Comparison of ENCODE assay signal across 8 cellular contexts in genomic region chr3:47522082-47522987, GRCh38. TPM values are rescaled to one million over a fixed set of nuclear protein-coding genes. Genes with fewer than 3 reads are reported as not detected.
A peak's percentile ranks its signal among the peaks of the same experiment; 100 is the strongest.
DNase-seq lines count a peak whose midpoint lies in the region; ATAC-seq, FAIRE-seq and TF ChIP-seq lines count a peak whose summit lies in the region.

No MANE protein-coding gene starts in this region.

- H3K36me3 Mint-ChIP-seq in activated T-cell treated with anti-CD3 and anti-CD28 coated beads, Interleukin-2, amount 50 U/mL, for 4 hours (ENCODE audit: insufficient read depth): no peaks in the 10 kb centered on the region

- DNase-seq in AG04449 (ENCODE audit: low read depth, low spot score) (peak; percentile 47), LHCN-M2 (ENCODE audit: low read depth) (peak; percentile 90), RCC 7860 (ENCODE audit: low spot score) (peak; percentile 74), fibroblast of mammary gland (ENCODE audit: low read depth) (peak; percentile 91)
- peak; percentile 64 for DNase-seq in activated T-cell treated with anti-CD3 and anti-CD28 coated beads, Interleukin-2, amount 50 U/mL, for 4 hours
- peak in 5 of 6 experiments; percentile 40 to 71 (median 56) for DNase-seq in stimulated activated naive CD4-positive, alpha-beta T cell (lab: John Stamatoyannopoulos, UW)

- no peaks in the 10 kb centered on the region for H3K79me2 ChIP-seq in neural cell (replicated peaks; ENCODE audit: insufficient read depth, low read length)

- CTCF ChIA-PET in AG04449 (lab: Yijun Ruan, JAX): interaction anchor here (0.6 to 8.5 kb wide), 53 partner anchors 9 to 628 kb away, joined by 3 to 196 read pairs (median 4); partner anchors contain the start of genes DHX30, ELP6 and SCAP

- POLR2A ChIA-PET in AG04449 (lab: Yijun Ruan, JAX): interaction anchor here (0.6 kb wide), 1 partner anchor 237 kb away, joined by 3 read pairs; no protein-coding TSS in a partner anchor

- no peak overlapping the region for H3K9ac ChIP-seq in neural cell (ENCODE audit: low read length)

- TF ChIP-seq CTCF in AG04449 (IDR thresholded peaks at IDR 0.05; ENCODE audit: insufficient read depth, low read length, missing control alignments) (peak; percentile 82), fibroblast of mammary gland (conservative IDR thresholded peaks at IDR 0.05; ENCODE audit: control insufficient read depth, insufficient read depth, low read depth, low read length) (peak; percentile 91), neural cell (IDR thresholded peaks at IDR 0.05; ENCODE audit: poor library complexity, severe bottlenecking) (peak; percentile 97)

- H3K27ac ChIP-seq in neural cell (ENCODE audit: low read length): no peak overlapping the region

- no peaks in the 10 kb centered on the region for H4K20me1 ChIP-seq in neural cell (ENCODE audit: insufficient read depth)

- FAIRE-seq in RCC 7860 (lab: Jason Lieb, UNC): peak; percentile 7

- H3K27me3 ChIP-seq in neural cell (ENCODE audit: insufficient read depth, low read depth, low read length): no peaks in the 10 kb centered on the region

- no peaks in the 10 kb centered on the region for H3F3A ChIP-seq in neural cell (ENCODE audit: insufficient read depth, low read length, poor library complexity, severe bottlenecking)

- peak overlapping the region; percentile 19 for H2AFZ ChIP-seq in neural cell (ENCODE audit: low read depth, low read length)

- peak; percentile 99 for TF ChIP-seq RAD21 in neural cell (conservative IDR thresholded peaks at IDR 0.05)

- H3K4me3 Mint-ChIP-seq in activated T-cell treated with anti-CD3 and anti-CD28 coated beads, Interleukin-2, amount 50 U/mL, for 4 hours: no peak overlapping the region

- no peaks in the 10 kb centered on the region for H3K9me3 Mint-ChIP-seq in activated T-cell treated with anti-CD3 and anti-CD28 coated beads, Interleukin-2, amount 50 U/mL, for 4 hours

- H3K27me3 Mint-ChIP-seq in activated T-cell treated with anti-CD3 and anti-CD28 coated beads, Interleukin-2, amount 50 U/mL, for 4 hours (ENCODE audit: low read depth): no peaks in the 10 kb centered on the region

- TF ChIP-seq EP300 in neural cell (conservative IDR thresholded peaks at IDR 0.05; ENCODE audit: poor library complexity, severe bottlenecking): no peak

- ATAC-seq in GM19035 (IDR thresholded peaks at IDR 0.05; ENCODE audit: unreplicated experiment): peak; percentile 69
- ATAC-seq in activated T-cell treated with anti-CD3 and anti-CD28 coated beads, Interleukin-2, amount 50 U/mL, for 4 hours: peak; percentile 88 to 91

- no peak overlapping the region for H3K4me2 ChIP-seq in neural cell (ENCODE audit: low read length)

- H3K4me3 ChIP-seq in AG04449 (ENCODE audit: low read depth, low read length): no peak overlapping the region
- H3K4me3 ChIP-seq in fibroblast of mammary gland (ENCODE audit: control insufficient read depth, low read depth, low read length): no peak overlapping the region
- no peak overlapping the region for H3K4me3 ChIP-seq in neural cell (ENCODE audit: low read length)

- no peaks in the 10 kb centered on the region for H3K9me2 ChIP-seq in neural cell (ENCODE audit: insufficient read depth, low read length)

- H3K9me3 ChIP-seq in neural cell (ENCODE audit: low read length): no peaks in the 10 kb centered on the region

- no peaks in the 10 kb centered on the region for H3K4me1 Mint-ChIP-seq in activated T-cell treated with anti-CD3 and anti-CD28 coated beads, Interleukin-2, amount 50 U/mL, for 4 hours (ENCODE audit: low read depth)

- no peaks in the 10 kb centered on the region for H3K36me3 ChIP-seq in neural cell (ENCODE audit: insufficient read depth, low read length)

TF ChIP-seq in neural cell, 6 proteins besides CTCF, POLR2A, EP300 and RAD21:
- TF ChIP-seq MXI1 (conservative IDR thresholded peaks at IDR 0.05; ENCODE audit: poor library complexity, severe bottlenecking): peak; percentile 83
- no peak for TF ChIP-seq REST (IDR thresholded peaks at IDR 0.05; ENCODE audit: borderline replicate concordance)
- no peak for TF ChIP-seq EZH2 (IDR thresholded peaks at IDR 0.05; ENCODE audit: borderline replicate concordance, insufficient read depth, low read length, poor library complexity, severe bottlenecking)
- TF ChIP-seq SMC3 (conservative IDR thresholded peaks at IDR 0.05; ENCODE audit: poor library complexity): peak; percentile 99

RNA-seq across cellular contexts. Expression of gene ELP6, which starts 8.8 kb away (rescaled TPM):
- 40.8 and 46.7 TPM in 2 replicates for total RNA-seq in LHCN-M2 (2014; rRNA removed)
- 48.6 TPM for polyA plus RNA-seq in LHCN-M2 (2012)
- total RNA-seq in activated T-cell treated with anti-CD3 and anti-CD28 coated beads, Interleukin-2, amount 50 U/mL, for 4 hours: 10 to 100 TPM; 34.7 to 40.5 (median 39.2) TPM
- polyA plus RNA-seq in neural cell: 55.0 and 70.4 TPM in 2 replicates
- polyA minus RNA-seq in neural cell: 37.6 and 41.1 TPM in 2 replicates

RNA-seq across cellular contexts. Expression of gene SCAP, which starts 46.6 kb away (rescaled TPM):
- 66.5 and 71.1 TPM in 2 replicates for total RNA-seq in LHCN-M2 (2014; rRNA removed)
- 33.7 TPM for polyA plus RNA-seq in LHCN-M2 (2012)
- total RNA-seq in activated T-cell treated with anti-CD3 and anti-CD28 coated beads, Interleukin-2, amount 50 U/mL, for 4 hours: 10 to 100 TPM; 71.8 to 91.5 (median 90.1) TPM
- 57.6 and 58.0 TPM in 2 replicates for polyA plus RNA-seq in neural cell
- polyA minus RNA-seq in neural cell: 88.9 and 99.8 TPM in 2 replicates

RNA-seq across cellular contexts. Expression of gene CSPG5, which starts 56.3 kb away (rescaled TPM):
- total RNA-seq in LHCN-M2 (2014; rRNA removed): 0.19 and 0.29 TPM in 2 replicates
- 0.21 TPM for polyA plus RNA-seq in LHCN-M2 (2012)
- total RNA-seq in activated T-cell treated with anti-CD3 and anti-CD28 coated beads, Interleukin-2, amount 50 U/mL, for 4 hours: 1 to 10 TPM in 1 of 3 donors, under 1 TPM in 2; 0.54 to 1.3 (median 0.91) TPM
- 67.1 and 78.8 TPM in 2 replicates for polyA plus RNA-seq in neural cell
- polyA minus RNA-seq in neural cell: 53.5 and 56.2 TPM in 2 replicates
